Comparison of ENCODE assay signal across 2 cellular contexts in the genomic region with DNA sequence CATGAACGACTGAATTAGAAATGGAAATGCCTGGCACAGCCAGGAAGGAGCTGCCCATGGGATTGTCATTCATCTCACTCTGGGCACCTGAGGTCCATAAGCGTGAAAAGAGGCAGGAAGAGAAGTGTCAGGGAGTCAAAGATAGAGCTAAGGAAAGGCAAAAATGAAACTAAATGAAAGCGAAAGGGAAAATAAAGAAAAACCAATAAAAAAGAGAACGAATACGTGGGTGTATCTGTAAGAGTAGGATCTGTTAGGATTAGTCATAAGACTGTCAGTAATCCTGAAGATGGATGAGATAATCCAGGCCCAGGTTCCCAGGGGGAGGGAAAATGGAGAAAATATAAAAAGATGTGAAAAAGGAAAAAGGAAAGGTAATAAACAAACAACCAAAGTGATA.
A peak's percentile ranks its signal among the peaks of the same experiment; 100 is the strongest.
TF ChIP-seq lines count a peak whose summit lies in the region.

No MANE protein-coding gene starts in this region.

TF ChIP-seq in K562, 482 proteins besides CTCF, POLR2A, EP300 and RAD21 (continues in another document):
- TF ChIP-seq, protein P1, sequence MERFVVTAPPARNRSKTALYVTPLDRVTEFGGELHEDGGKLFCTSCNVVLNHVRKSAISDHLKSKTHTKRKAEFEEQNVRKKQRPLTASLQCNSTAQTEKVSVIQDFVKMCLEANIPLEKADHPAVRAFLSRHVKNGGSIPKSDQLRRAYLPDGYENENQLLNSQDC (CRISPR knock-in tag; IDR thresholded peaks at IDR 0.05) = no peak
- TF ChIP-seq ESRRA (IDR thresholded peaks at IDR 0.05; ENCODE audit: borderline replicate concordance, low read depth) (no peak), SMARCA4 (IDR thresholded peaks at IDR 0.05) (peak; percentile 54; the same call in 1 of the 2 replicates), LARP7 (IDR thresholded peaks at IDR 0.05) (no peak), MEF2D (tag; conservative IDR thresholded peaks at IDR 0.05; ENCODE audit: low read depth) (no peak), HMG20A (CRISPR knock-in tag; conservative IDR thresholded peaks at IDR 0.05) (no peak), MCM7 (IDR thresholded peaks at IDR 0.05) (no peak), SRSF9 (IDR thresholded peaks at IDR 0.05; ENCODE audit: borderline replicate concordance, low read depth, low read length) (no peak), ZNF184 (CRISPR knock-in tag; IDR thresholded peaks at IDR 0.05) (no peak), BCOR (IDR thresholded peaks at IDR 0.05) (no peak), FOXA3 (CRISPR knock-in tag; conservative IDR thresholded peaks at IDR 0.05 in 1 of 2, IDR thresholded peaks at IDR 0.05 in 1 of 2) (no peak), NUFIP1 (IDR thresholded peaks at IDR 0.05; ENCODE audit: partially characterized antibody) (no peak), PRMT5 (CRISPR knock-in tag; IDR thresholded peaks at IDR 0.05) (no peak), ZKSCAN1 (IDR thresholded peaks at IDR 0.05; ENCODE audit: low read depth, low read length) (no peak), ZBTB7A (IDR thresholded peaks at IDR 0.05; ENCODE audit: borderline replicate concordance, control insufficient read depth, low read depth, low read length) (no peak), SPI1 (IDR thresholded peaks at IDR 0.05; ENCODE audit: borderline replicate concordance, low read depth, low read length) (no peak), MLX (CRISPR knock-in tag; conservative IDR thresholded peaks at IDR 0.05) (no peak), ZNF778 (CRISPR knock-in tag; IDR thresholded peaks at IDR 0.05) (no peak), XRCC3 (IDR thresholded peaks at IDR 0.05) (no peak), KDM1A (IDR thresholded peaks at IDR 0.05) (no peak), SRF (CRISPR knock-in tag; IDR thresholded peaks at IDR 0.05) (no peak), E2F5 (CRISPR knock-in tag; IDR thresholded peaks at IDR 0.05) (no peak), MTA2 (IDR thresholded peaks at IDR 0.05; ENCODE audit: low read depth) (no peak), PYGO2 (tag; IDR thresholded peaks at IDR 0.05) (no peak), ZNF584 (CRISPR knock-in tag; IDR thresholded peaks at IDR 0.05; ENCODE audit: low read depth) (no peak), ZFP30 (CRISPR knock-in tag; IDR thresholded peaks at IDR 0.05; ENCODE audit: borderline replicate concordance) (no peak), SMAD4 (CRISPR knock-in tag; conservative IDR thresholded peaks at IDR 0.05) (no peak)
- TF ChIP-seq, protein P2, sequence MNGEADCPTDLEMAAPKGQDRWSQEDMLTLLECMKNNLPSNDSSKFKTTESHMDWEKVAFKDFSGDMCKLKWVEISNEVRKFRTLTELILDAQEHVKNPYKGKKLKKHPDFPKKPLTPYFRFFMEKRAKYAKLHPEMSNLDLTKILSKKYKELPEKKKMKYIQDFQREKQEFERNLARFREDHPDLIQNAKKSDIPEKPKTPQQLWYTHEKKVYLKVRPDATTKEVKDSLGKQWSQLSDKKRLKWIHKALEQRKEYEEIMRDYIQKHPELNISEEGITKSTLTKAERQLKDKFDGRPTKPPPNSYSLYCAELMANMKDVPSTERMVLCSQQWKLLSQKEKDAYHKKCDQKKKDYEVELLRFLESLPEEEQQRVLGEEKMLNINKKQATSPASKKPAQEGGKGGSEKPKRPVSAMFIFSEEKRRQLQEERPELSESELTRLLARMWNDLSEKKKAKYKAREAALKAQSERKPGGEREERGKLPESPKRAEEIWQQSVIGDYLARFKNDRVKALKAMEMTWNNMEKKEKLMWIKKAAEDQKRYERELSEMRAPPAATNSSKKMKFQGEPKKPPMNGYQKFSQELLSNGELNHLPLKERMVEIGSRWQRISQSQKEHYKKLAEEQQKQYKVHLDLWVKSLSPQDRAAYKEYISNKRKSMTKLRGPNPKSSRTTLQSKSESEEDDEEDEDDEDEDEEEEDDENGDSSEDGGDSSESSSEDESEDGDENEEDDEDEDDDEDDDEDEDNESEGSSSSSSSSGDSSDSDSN (IDR thresholded peaks at IDR 0.05; ENCODE audit: borderline replicate concordance in 1 of 2, low read depth in 2 of 2, low read length in 2 of 2) = no peak
- TF ChIP-seq, protein P3, sequence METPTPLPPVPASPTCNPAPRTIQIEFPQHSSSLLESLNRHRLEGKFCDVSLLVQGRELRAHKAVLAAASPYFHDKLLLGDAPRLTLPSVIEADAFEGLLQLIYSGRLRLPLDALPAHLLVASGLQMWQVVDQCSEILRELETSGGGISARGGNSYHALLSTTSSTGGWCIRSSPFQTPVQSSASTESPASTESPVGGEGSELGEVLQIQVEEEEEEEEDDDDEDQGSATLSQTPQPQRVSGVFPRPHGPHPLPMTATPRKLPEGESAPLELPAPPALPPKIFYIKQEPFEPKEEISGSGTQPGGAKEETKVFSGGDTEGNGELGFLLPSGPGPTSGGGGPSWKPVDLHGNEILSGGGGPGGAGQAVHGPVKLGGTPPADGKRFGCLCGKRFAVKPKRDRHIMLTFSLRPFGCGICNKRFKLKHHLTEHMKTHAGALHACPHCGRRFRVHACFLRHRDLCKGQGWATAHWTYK (CRISPR knock-in tag; IDR thresholded peaks at IDR 0.05) = no peak
- TF ChIP-seq, protein P4, sequence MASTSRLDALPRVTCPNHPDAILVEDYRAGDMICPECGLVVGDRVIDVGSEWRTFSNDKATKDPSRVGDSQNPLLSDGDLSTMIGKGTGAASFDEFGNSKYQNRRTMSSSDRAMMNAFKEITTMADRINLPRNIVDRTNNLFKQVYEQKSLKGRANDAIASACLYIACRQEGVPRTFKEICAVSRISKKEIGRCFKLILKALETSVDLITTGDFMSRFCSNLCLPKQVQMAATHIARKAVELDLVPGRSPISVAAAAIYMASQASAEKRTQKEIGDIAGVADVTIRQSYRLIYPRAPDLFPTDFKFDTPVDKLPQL (IDR thresholded peaks at IDR 0.05; ENCODE audit: extremely low read depth, insufficient read length) = no peak
- TF ChIP-seq, protein P5, sequence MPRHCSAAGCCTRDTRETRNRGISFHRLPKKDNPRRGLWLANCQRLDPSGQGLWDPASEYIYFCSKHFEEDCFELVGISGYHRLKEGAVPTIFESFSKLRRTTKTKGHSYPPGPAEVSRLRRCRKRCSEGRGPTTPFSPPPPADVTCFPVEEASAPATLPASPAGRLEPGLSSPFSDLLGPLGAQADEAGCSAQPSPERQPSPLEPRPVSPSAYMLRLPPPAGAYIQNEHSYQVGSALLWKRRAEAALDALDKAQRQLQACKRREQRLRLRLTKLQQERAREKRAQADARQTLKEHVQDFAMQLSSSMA (CRISPR knock-in tag; IDR thresholded peaks at IDR 0.05) = no peak

TF ChIP-seq in SK-N-SH, 30 proteins besides CTCF, POLR2A, EP300 and RAD21:
- TF ChIP-seq MXI1 (IDR thresholded peaks at IDR 0.05; ENCODE audit: low read depth, low read length) = no peak
- TF ChIP-seq NRF1 (IDR thresholded peaks at IDR 0.05; ENCODE audit: low read depth, low read length) = no peak
- TF ChIP-seq TAF1 (IDR thresholded peaks at IDR 0.05; ENCODE audit: borderline replicate concordance, low read depth, low read length) = no peak
- TF ChIP-seq, protein P6, sequence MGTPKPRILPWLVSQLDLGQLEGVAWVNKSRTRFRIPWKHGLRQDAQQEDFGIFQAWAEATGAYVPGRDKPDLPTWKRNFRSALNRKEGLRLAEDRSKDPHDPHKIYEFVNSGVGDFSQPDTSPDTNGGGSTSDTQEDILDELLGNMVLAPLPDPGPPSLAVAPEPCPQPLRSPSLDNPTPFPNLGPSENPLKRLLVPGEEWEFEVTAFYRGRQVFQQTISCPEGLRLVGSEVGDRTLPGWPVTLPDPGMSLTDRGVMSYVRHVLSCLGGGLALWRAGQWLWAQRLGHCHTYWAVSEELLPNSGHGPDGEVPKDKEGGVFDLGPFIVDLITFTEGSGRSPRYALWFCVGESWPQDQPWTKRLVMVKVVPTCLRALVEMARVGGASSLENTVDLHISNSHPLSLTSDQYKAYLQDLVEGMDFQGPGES (IDR thresholded peaks at IDR 0.05; ENCODE audit: low read depth, low read length) = no peak
- no peak for TF ChIP-seq RXRA (IDR thresholded peaks at IDR 0.05; ENCODE audit: borderline replicate concordance, low read depth)
